In the genomic region with DNA sequence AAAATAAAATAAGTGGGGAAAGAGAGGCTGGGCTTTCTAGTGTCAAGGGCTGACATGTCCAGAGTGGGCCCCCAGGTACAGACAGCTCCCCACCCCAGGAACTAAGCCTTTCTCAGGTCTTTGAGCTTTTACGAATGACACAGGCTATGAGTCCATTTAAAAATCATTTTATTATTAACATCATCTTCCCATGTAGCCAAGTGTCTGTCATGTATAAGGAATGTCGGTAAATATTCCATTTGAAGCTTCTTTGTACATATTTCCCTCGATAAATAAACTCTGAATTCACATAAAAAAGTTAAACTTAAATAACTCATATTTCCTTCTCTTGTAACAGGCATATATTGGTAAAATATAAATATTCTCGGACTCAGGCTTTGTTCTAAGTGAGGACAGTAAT, we compare ENCODE assay signal across 22 cellular contexts.
DNase-seq lines count a peak whose midpoint lies in the region; ATAC-seq, FAIRE-seq and TF ChIP-seq lines count a peak whose summit lies in the region.
"Had no signal": no experiment of that assay in that cellular context is flagged by ENCODE, and none has a peak within 500 bp of the region (broad histone marks: within the 10 kb centered on the region; RNA-seq: fewer than 3 reads in every experiment).

No MANE protein-coding gene starts in this region.

- H3K4me3 Mint-ChIP-seq in chondrocyte (ENCODE audit: unreplicated experiment) (no peak overlapping the region), osteocyte (ENCODE audit: unreplicated experiment) (no peak overlapping the region)
- H3K4me3 Mint-ChIP-seq: CD4-positive, alpha-beta memory T cell; GM23338 had no signal

- H3K9me3 Mint-ChIP-seq in chondrocyte (ENCODE audit: low read depth) (no peaks in the 10 kb centered on the region), osteocyte (ENCODE audit: unreplicated experiment) (no peaks in the 10 kb centered on the region)
- H3K9me3 Mint-ChIP-seq: CD4-positive, alpha-beta memory T cell; GM23338 had no signal

- TF ChIP-seq EP300 in A549 (IDR thresholded peaks at IDR 0.05), result no peak

- no peak overlapping the region for H3K27ac ChIP-seq in A549
- no peak overlapping the region for H3K27ac ChIP-seq in kidney (ENCODE audit: low read depth in 2 of 2, low read length in 2 of 2)
- H3K27ac ChIP-seq in RWPE1, result no peak overlapping the region
- H3K27ac ChIP-seq: 22Rv1 had no signal

- H3K9me3 ChIP-seq in A549, result no peaks in the 10 kb centered on the region
- no peaks in the 10 kb centered on the region for H3K9me3 ChIP-seq in kidney (ENCODE audit: control insufficient read depth in 1 of 2, low read length in 2 of 2)
- H3K9me3 ChIP-seq: HAP-1 had no signal

- H3K4me3 ChIP-seq in A549 (no peak overlapping the region), kidney (ENCODE audit: low read length in 2 of 2) (no peak overlapping the region)
- H3K4me3 ChIP-seq: GM23338, HAP-1 had no signal

- POLR2A ChIA-PET in A549 (lab: Yijun Ruan, JAX), result no interaction called here
- POLR2A ChIA-PET in RWPE1 (lab: Yijun Ruan, JAX; ENCODE audit: low non-redundant PET), result no interaction called here

- FAIRE-seq in A549 (lab: Jason Lieb, UNC) (peak; percentile 79), kidney (lab: Jason Lieb, UNC) (no peak), H54 (lab: Jason Lieb, UNC) (no peak)
- FAIRE-seq: A204.1, GM12891, GM18507 had no signal

- WGBS in A549 (ENCODE audit: missing lambda C conversion rate), result 61% methylated on average over 4 of the region's 4 CpGs

- ATAC-seq in A549 (no peak), HG02798 (IDR thresholded peaks at IDR 0.05; ENCODE audit: poor library complexity, unreplicated experiment) (no peak), left colon (no peak)
- ATAC-seq: GM23338 had no signal

- H3K4me2 ChIP-seq in A549, result no peak overlapping the region
- H3K4me2 ChIP-seq: GM23338 had no signal

- H3K27ac Mint-ChIP-seq in chondrocyte (ENCODE audit: unreplicated experiment) (peak overlapping the region; percentile 60), osteocyte (ENCODE audit: unreplicated experiment) (peak overlapping the region; percentile 18)
- H3K27ac Mint-ChIP-seq: CD4-positive, alpha-beta memory T cell; GM23338 had no signal

- CTCF ChIA-PET in A549 (lab: Yijun Ruan, JAX), result interaction anchor here (1.1 kb wide), 1 partner anchor 122 kb away, joined by 3 read pairs; no protein-coding TSS in a partner anchor
- CTCF ChIA-PET in RWPE1 (lab: Yijun Ruan, JAX), result interaction anchor here (0.7 kb wide), 1 partner anchor 141 kb away, joined by 3 read pairs; no protein-coding TSS in a partner anchor

- H3K27me3 Mint-ChIP-seq in chondrocyte (ENCODE audit: low read depth), result no peaks in the 10 kb centered on the region
- H3K27me3 Mint-ChIP-seq in osteocyte (ENCODE audit: unreplicated experiment), result no peaks in the 10 kb centered on the region
- H3K27me3 Mint-ChIP-seq: CD4-positive, alpha-beta memory T cell had no signal

- H3K4me1 Mint-ChIP-seq in chondrocyte (ENCODE audit: low read depth) (peaks cover 11% of the 10 kb centered on the region), osteocyte (ENCODE audit: unreplicated experiment) (peaks cover 6% of the 10 kb centered on the region)
- H3K4me1 Mint-ChIP-seq: CD4-positive, alpha-beta memory T cell had no signal

- DNase-seq in A549 (ENCODE audit: low read depth in 1 of 2, low spot score in 1 of 2), result no peak
- DNase-seq in chondrocyte (ENCODE audit: low spot score), result no peak
- DNase-seq in kidney, result peak; percentile 8
- DNase-seq in osteocyte (ENCODE audit: extremely low spot score, unreplicated experiment), result no peak
- no peak for DNase-seq in left colon
- no peak for DNase-seq in RWPE1 (ENCODE audit: low spot score)
- DNase-seq in H54 (ENCODE audit: insufficient read length, low spot score), result no peak
- DNase-seq: ACHN; C1 segment of cervical spinal cord; Calu3; CD4-positive, alpha-beta memory T cell; COR-L47; DMS53; DMS79 treated with DMSO at 0.1 percent for 48 hours; GF-D8 had no signal

- H3K4me1 ChIP-seq in A549 (no peaks in the 10 kb centered on the region), kidney (ENCODE audit: control insufficient read depth in 1 of 2, insufficient read depth in 1 of 2, low read depth in 1 of 2, low read length in 2 of 2) (peaks cover 2 to 9% of the 10 kb centered on the region in 2 donors)
- H3K4me1 ChIP-seq: HAP-1 had no signal

- H3K9ac ChIP-seq in kidney (ENCODE audit: low read length in 2 of 2), result no peak overlapping the region

- TF ChIP-seq CTCF in A549 (IDR thresholded peaks at IDR 0.05), result no peak
- TF ChIP-seq CTCF in chondrocyte (IDR thresholded peaks at IDR 0.05), result no peak
- no peak for TF ChIP-seq CTCF in kidney (IDR thresholded peaks at IDR 0.05; ENCODE audit: borderline replicate concordance, extremely low read depth, insufficient read depth)
- TF ChIP-seq CTCF in osteocyte (IDR thresholded peaks at IDR 0.05), result no peak
- no peak for TF ChIP-seq CTCF in RWPE1 (conservative IDR thresholded peaks at IDR 0.05; ENCODE audit: low read depth)

- TF ChIP-seq RAD21 in A549 (conservative IDR thresholded peaks at IDR 0.05 in 1 of 2, IDR thresholded peaks at IDR 0.05 in 1 of 2), result no peak

- intact Hi-C loops in kidney (cut with DNase I), result no loop called here
- intact Hi-C loops in left colon (cut with DNase I, micrococcal nuclease), result no loop called here

- no peak for TF ChIP-seq POLR2A in A549 (IDR thresholded peaks at IDR 0.05; ENCODE audit: low read length)
- TF ChIP-seq POLR2A in H54 (IDR thresholded peaks at IDR 0.05; ENCODE audit: low read depth, low read length), result no peak

- peaks cover 2 to 5% of the 10 kb centered on the region in 2 donors for H3K36me3 ChIP-seq in kidney (ENCODE audit: control insufficient read depth in 1 of 2, insufficient read depth in 2 of 2, low read length in 2 of 2)
- H3K36me3 ChIP-seq: HAP-1 had no signal

- peaks cover 10% of the 10 kb centered on the region for H3K36me3 Mint-ChIP-seq in chondrocyte (ENCODE audit: low read depth)
- peaks cover 21% of the 10 kb centered on the region for H3K36me3 Mint-ChIP-seq in osteocyte (ENCODE audit: unreplicated experiment)
- H3K36me3 Mint-ChIP-seq: CD4-positive, alpha-beta memory T cell had no signal

TF ChIP-seq in A549, 52 proteins besides CTCF, POLR2A, EP300 and RAD21 (continues in another document):
- TF ChIP-seq, protein P1, sequence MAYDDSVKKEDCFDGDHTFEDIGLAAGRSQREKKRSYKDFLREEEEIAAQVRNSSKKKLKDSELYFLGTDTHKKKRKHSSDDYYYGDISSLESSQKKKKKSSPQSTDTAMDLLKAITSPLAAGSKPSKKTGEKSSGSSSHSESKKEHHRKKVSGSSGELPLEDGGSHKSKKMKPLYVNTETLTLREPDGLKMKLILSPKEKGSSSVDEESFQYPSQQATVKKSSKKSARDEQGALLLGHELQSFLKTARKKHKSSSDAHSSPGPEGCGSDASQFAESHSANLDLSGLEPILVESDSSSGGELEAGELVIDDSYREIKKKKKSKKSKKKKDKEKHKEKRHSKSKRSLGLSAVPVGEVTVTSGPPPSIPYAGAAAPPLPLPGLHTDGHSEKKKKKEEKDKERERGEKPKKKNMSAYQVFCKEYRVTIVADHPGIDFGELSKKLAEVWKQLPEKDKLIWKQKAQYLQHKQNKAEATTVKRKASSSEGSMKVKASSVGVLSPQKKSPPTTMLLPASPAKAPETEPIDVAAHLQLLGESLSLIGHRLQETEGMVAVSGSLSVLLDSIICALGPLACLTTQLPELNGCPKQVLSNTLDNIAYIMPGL (CRISPR knock-in tag; IDR thresholded peaks at IDR 0.05; ENCODE audit: borderline replicate concordance), result no peak
- TF ChIP-seq, protein P2, sequence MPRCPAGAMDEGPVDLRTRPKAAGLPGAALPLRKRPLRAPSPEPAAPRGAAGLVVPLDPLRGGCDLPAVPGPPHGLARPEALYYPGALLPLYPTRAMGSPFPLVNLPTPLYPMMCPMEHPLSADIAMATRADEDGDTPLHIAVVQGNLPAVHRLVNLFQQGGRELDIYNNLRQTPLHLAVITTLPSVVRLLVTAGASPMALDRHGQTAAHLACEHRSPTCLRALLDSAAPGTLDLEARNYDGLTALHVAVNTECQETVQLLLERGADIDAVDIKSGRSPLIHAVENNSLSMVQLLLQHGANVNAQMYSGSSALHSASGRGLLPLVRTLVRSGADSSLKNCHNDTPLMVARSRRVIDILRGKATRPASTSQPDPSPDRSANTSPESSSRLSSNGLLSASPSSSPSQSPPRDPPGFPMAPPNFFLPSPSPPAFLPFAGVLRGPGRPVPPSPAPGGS (IDR thresholded peaks at IDR 0.05), result no peak
- TF ChIP-seq SMC3 (IDR thresholded peaks at IDR 0.05), result no peak
- no peak for TF ChIP-seq KDM1A (IDR thresholded peaks at IDR 0.05; ENCODE audit: low read depth)
- no peak for TF ChIP-seq SREBF2 (IDR thresholded peaks at IDR 0.05)
- TF ChIP-seq FOXS1 (CRISPR knock-in tag; IDR thresholded peaks at IDR 0.05), result no peak
- TF ChIP-seq, protein P3, sequence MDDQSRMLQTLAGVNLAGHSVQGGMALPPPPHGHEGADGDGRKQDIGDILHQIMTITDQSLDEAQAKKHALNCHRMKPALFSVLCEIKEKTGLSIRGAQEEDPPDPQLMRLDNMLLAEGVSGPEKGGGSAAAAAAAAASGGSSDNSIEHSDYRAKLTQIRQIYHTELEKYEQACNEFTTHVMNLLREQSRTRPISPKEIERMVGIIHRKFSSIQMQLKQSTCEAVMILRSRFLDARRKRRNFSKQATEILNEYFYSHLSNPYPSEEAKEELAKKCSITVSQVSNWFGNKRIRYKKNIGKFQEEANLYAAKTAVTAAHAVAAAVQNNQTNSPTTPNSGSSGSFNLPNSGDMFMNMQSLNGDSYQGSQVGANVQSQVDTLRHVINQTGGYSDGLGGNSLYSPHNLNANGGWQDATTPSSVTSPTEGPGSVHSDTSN (IDR thresholded peaks at IDR 0.05), result no peak
- TF ChIP-seq ELK1 (IDR thresholded peaks at IDR 0.05; ENCODE audit: low read depth, low read length), result no peak
- TF ChIP-seq, protein P4, sequence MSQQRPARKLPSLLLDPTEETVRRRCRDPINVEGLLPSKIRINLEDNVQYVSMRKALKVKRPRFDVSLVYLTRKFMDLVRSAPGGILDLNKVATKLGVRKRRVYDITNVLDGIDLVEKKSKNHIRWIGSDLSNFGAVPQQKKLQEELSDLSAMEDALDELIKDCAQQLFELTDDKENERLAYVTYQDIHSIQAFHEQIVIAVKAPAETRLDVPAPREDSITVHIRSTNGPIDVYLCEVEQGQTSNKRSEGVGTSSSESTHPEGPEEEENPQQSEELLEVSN (IDR thresholded peaks at IDR 0.05; ENCODE audit: borderline replicate concordance, low read depth), result no peak
- no peak for TF ChIP-seq FOSB (CRISPR knock-in tag; IDR thresholded peaks at IDR 0.05)
